ENCODE assay signal across 8 cellular contexts in the genomic region with DNA sequence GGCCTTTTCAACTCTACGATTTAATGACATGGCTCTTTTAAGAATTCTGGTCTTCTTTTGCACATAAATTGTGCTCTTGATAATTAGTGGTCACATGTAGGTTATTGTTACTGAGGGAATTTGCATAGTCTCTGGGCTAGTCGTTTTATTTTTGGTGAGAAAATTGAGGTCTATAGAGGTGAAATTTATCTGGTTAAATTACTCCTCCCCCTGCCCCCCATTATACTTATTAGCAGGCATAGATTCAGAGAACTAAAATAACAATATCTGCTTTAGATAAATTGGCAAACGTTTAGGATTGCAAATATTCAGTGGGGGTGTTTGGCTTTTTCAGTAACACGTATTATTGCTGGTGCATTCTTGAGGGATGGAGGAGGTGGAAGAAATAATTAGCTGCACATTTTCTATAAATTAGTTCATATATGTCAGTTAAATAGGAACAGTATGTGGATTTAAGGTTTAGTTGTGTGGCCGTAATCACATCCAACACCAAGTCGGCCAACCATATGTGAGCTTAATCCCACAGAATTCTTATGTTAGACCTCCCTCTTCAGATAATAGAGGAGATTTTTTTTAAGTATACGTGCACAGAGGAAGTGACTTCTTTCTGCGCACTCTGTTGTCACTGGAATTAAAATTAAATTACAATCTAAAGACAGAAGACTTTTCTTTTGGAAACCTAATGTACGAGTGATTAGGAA. TPM values are rescaled to one million over a fixed set of nuclear protein-coding genes. Genes with fewer than 3 reads are reported as not detected.
DNase-seq lines count a peak whose midpoint lies in the region; ATAC-seq, FAIRE-seq and TF ChIP-seq lines count a peak whose summit lies in the region.

No MANE protein-coding gene starts in this region.

- no peak for DNase-seq in activated T-cell treated with anti-CD3 and anti-CD28 coated beads, Interleukin-2, amount 50 U/mL, for 72 hours
- DNase-seq in activated T-cell treated with anti-CD3 and anti-CD28 coated beads, Interleukin-2, amount 50 U/mL, for 1 hour = no peak
- DNase-seq in astrocyte (ENCODE audit: low read depth) (peak; percentile 34), tibial nerve (ENCODE audit: low spot score in 2 of 2) (no peak), amniotic stem cell (lab: John Stamatoyannopoulos, UW) (no peak), T-helper 9 cell (no peak)

- FAIRE-seq in astrocyte (lab: Jason Lieb, UNC) = peak; percentile 17

- no peaks in the 10 kb centered on the region for H3K9me3 ChIP-seq in astrocyte (ENCODE audit: insufficient read depth, low read depth, low read length)
- no peaks in the 10 kb centered on the region for H3K9me3 ChIP-seq in liver (ENCODE audit: control insufficient read depth in 4 of 4, low read length in 3 of 4)
- no peaks in the 10 kb centered on the region for H3K9me3 ChIP-seq in tibial nerve

- 62% methylated on average over 9 of the region's 9 CpGs for WGBS in liver
- 43 to 48% methylated on average over 9 of the region's 9 CpGs for WGBS in tibial nerve, 2 donors

- peak overlapping the region; percentile 94 for H3K4me2 ChIP-seq in astrocyte (ENCODE audit: low read length)

- TF ChIP-seq POLR2A in tibial nerve (IDR thresholded peaks at IDR 0.05) = no peak

- no peak for TF ChIP-seq EP300 in tibial nerve (IDR thresholded peaks at IDR 0.05)

- H3K27me3 Mint-ChIP-seq in activated T-cell treated with anti-CD3 and anti-CD28 coated beads, Interleukin-2, amount 50 U/mL, for 72 hours (ENCODE audit: low read depth) = peaks cover 64% of the 10 kb centered on the region
- no peaks in the 10 kb centered on the region for H3K27me3 Mint-ChIP-seq in astrocyte (ENCODE audit: low read depth, unreplicated experiment)

- H3K9me3 Mint-ChIP-seq in activated T-cell treated with anti-CD3 and anti-CD28 coated beads, Interleukin-2, amount 50 U/mL, for 72 hours = no peaks in the 10 kb centered on the region
- no peaks in the 10 kb centered on the region for H3K9me3 Mint-ChIP-seq in astrocyte (ENCODE audit: unreplicated experiment)

- no peak for TF ChIP-seq RAD21 in liver (IDR thresholded peaks at IDR 0.05)

- H3K4me1 ChIP-seq in astrocyte (ENCODE audit: insufficient read depth, low read length) = peaks cover 43% of the 10 kb centered on the region
- H3K4me1 ChIP-seq in liver (ENCODE audit: control insufficient read depth in 4 of 4, insufficient read depth in 4 of 4, low read length in 3 of 4) = peaks cover 3 to 31% (median 16%) of the 10 kb centered on the region in 4 donors
- peaks cover 0 to 44% (median 4%) of the 10 kb centered on the region in 4 donors for H3K4me1 ChIP-seq in tibial nerve

- H3K27me3 ChIP-seq in astrocyte (ENCODE audit: insufficient read depth, low read length) = no peaks in the 10 kb centered on the region
- H3K27me3 ChIP-seq in liver (ENCODE audit: control insufficient read depth in 4 of 4, insufficient read depth in 4 of 4, low read length in 3 of 4) = no peaks in the 10 kb centered on the region
- H3K27me3 ChIP-seq in tibial nerve = no peaks in the 10 kb centered on the region

- peaks cover 8% of the 10 kb centered on the region for H3K4me1 Mint-ChIP-seq in activated T-cell treated with anti-CD3 and anti-CD28 coated beads, Interleukin-2, amount 50 U/mL, for 72 hours (ENCODE audit: low read depth)
- peaks cover 33% of the 10 kb centered on the region for H3K4me1 Mint-ChIP-seq in astrocyte (ENCODE audit: low read depth, unreplicated experiment)

- peak overlapping the region; percentile 96 for H3K27ac ChIP-seq in astrocyte (ENCODE audit: low read depth, low read length)
- peak overlapping the region in 1 of 2 donors; percentile 50 for H3K27ac ChIP-seq in liver (ENCODE audit: low read depth in 1 of 2, low read length in 2 of 2)
- peak overlapping the region in 3 of 4 donors; percentile 90 to 95 (median 90) for H3K27ac ChIP-seq in tibial nerve

- no peak overlapping the region for H3K27ac Mint-ChIP-seq in activated T-cell treated with anti-CD3 and anti-CD28 coated beads, Interleukin-2, amount 50 U/mL, for 72 hours
- H3K27ac Mint-ChIP-seq in astrocyte (ENCODE audit: unreplicated experiment) = peak overlapping the region; percentile 97

- H3K4me3 ChIP-seq in astrocyte (ENCODE audit: insufficient read depth, low read depth, low read length) = peak overlapping the region; percentile 95
- peak overlapping the region; percentile 74 to 91 (median 77) for H3K4me3 ChIP-seq in liver (ENCODE audit: low read depth in 1 of 3, low read length in 3 of 3)
- peak overlapping the region; percentile 67 to 83 (median 72) for H3K4me3 ChIP-seq in tibial nerve

- peaks cover 62% of the 10 kb centered on the region for H4K20me1 ChIP-seq in astrocyte (ENCODE audit: insufficient read depth, low read length)

- H3K9ac ChIP-seq in astrocyte (ENCODE audit: low read length) = peak overlapping the region; percentile 99
- H3K9ac ChIP-seq in liver (ENCODE audit: low read depth in 1 of 2, low read length in 2 of 2) = peak overlapping the region in 1 of 2 donors; percentile 65

- H3K36me3 Mint-ChIP-seq in activated T-cell treated with anti-CD3 and anti-CD28 coated beads, Interleukin-2, amount 50 U/mL, for 72 hours (ENCODE audit: insufficient read depth in 2 of 2) = no peaks in the 10 kb centered on the region
- peaks cover 17% of the 10 kb centered on the region for H3K36me3 Mint-ChIP-seq in astrocyte (ENCODE audit: low read depth, unreplicated experiment)

- H3K36me3 ChIP-seq in astrocyte (ENCODE audit: insufficient read depth, low read length) (peaks cover 19% of the 10 kb centered on the region), liver (ENCODE audit: control insufficient read depth in 4 of 4, insufficient read depth in 3 of 4, low read depth in 1 of 4, low read length in 3 of 4) (no peaks in the 10 kb centered on the region), tibial nerve (no peaks in the 10 kb centered on the region)

- no peak for ATAC-seq in activated T-cell treated with anti-CD3 and anti-CD28 coated beads, Interleukin-2, amount 50 U/mL, for 72 hours (replicated peaks in 1 of 2)
- no peak for ATAC-seq in GM21528 (IDR thresholded peaks at IDR 0.05; ENCODE audit: low FRiP score, unreplicated experiment)

- no peak overlapping the region for H2AFZ ChIP-seq in astrocyte (ENCODE audit: low read depth, low read length)

- H3K4me3 Mint-ChIP-seq in activated T-cell treated with anti-CD3 and anti-CD28 coated beads, Interleukin-2, amount 50 U/mL, for 72 hours = peak overlapping the region; percentile 84 to 86
- H3K4me3 Mint-ChIP-seq in astrocyte (ENCODE audit: unreplicated experiment) = peak overlapping the region; percentile 92

- H3K79me2 ChIP-seq in astrocyte (ENCODE audit: insufficient read depth, low read length) = peaks cover 98% of the 10 kb centered on the region

- no peak for TF ChIP-seq CTCF in astrocyte (IDR thresholded peaks at IDR 0.05; ENCODE audit: insufficient read depth, low read depth, low read length)
- TF ChIP-seq CTCF in liver (IDR thresholded peaks at IDR 0.05; ENCODE audit: low read depth, low read length, missing input control) = no peak
- no peak for TF ChIP-seq CTCF in tibial nerve (IDR thresholded peaks at IDR 0.05)

TF ChIP-seq in liver, 16 proteins besides CTCF, POLR2A, EP300 and RAD21 (continues in another document):
- no peak for TF ChIP-seq EGR1 (IDR thresholded peaks at IDR 0.05; ENCODE audit: low read depth in 2 of 2)
- TF ChIP-seq HNF4A (conservative IDR thresholded peaks at IDR 0.05) = no peak
- no peak for TF ChIP-seq JUND (IDR thresholded peaks at IDR 0.05)
- no peak for TF ChIP-seq FOXA1 (IDR thresholded peaks at IDR 0.05)
- TF ChIP-seq FOXA2 (IDR thresholded peaks at IDR 0.05) = no peak
- TF ChIP-seq SP1 (IDR thresholded peaks at IDR 0.05) = no peak
- TF ChIP-seq, protein P1, sequence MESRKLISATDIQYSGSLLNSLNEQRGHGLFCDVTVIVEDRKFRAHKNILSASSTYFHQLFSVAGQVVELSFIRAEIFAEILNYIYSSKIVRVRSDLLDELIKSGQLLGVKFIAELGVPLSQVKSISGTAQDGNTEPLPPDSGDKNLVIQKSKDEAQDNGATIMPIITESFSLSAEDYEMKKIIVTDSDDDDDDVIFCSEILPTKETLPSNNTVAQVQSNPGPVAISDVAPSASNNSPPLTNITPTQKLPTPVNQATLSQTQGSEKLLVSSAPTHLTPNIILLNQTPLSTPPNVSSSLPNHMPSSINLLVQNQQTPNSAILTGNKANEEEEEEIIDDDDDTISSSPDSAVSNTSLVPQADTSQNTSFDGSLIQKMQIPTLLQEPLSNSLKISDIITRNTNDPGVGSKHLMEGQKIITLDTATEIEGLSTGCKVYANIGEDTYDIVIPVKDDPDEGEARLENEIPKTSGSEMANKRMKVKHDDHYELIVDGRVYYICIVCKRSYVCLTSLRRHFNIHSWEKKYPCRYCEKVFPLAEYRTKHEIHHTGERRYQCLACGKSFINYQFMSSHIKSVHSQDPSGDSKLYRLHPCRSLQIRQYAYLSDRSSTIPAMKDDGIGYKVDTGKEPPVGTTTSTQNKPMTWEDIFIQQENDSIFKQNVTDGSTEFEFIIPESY (IDR thresholded peaks at IDR 0.05) = no peak
- TF ChIP-seq NR2F2 (IDR thresholded peaks at IDR 0.05) = no peak
- TF ChIP-seq, protein P2, sequence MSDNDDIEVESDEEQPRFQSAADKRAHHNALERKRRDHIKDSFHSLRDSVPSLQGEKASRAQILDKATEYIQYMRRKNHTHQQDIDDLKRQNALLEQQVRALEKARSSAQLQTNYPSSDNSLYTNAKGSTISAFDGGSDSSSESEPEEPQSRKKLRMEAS (IDR thresholded peaks at IDR 0.05) = no peak
- no peak for TF ChIP-seq HNF4G (IDR thresholded peaks at IDR 0.05)
- TF ChIP-seq GABPA (IDR thresholded peaks at IDR 0.05 in 1 of 2, conservative IDR thresholded peaks at IDR 0.05 in 1 of 2) = no peak
- no peak for TF ChIP-seq TAF1 (conservative IDR thresholded peaks at IDR 0.05)

RNA-seq across cellular contexts. Expression of a gene that starts 1.9 kb away (rescaled TPM):
- total RNA-seq in activated T-cell treated with anti-CD3 and anti-CD28 coated beads, Interleukin-2, amount 50 U/mL, for 72 hours = 10 to 100 TPM; 10.5 to 13.2 TPM
- total RNA-seq in astrocyte (621 and 623 TPM in 2 replicates), liver (10 to 100 TPM; 28.5 to 37.4 TPM), tibial nerve (100 to 1,000 TPM; 111 to 205 (median 176) TPM)
- 10 to 100 TPM; 17.2 to 21.6 TPM for polyA plus RNA-seq in liver

RNA-seq across cellular contexts. Expression of a gene that starts 53.5 kb away (rescaled TPM):
- total RNA-seq in activated T-cell treated with anti-CD3 and anti-CD28 coated beads, Interleukin-2, amount 50 U/mL, for 72 hours = not detected
- total RNA-seq in astrocyte = 6.2 and 6.8 TPM in 2 replicates
- total RNA-seq in liver = 10 to 100 TPM; 10.0 to 30.5 TPM
- polyA plus RNA-seq in liver = 10 to 100 TPM in 1 of 2 donors, 1 to 10 TPM in 1; 2.5 to 10.2 TPM
- under 1 TPM in 2 of 4 donors, not detected in 2; 0.21 to 0.90 TPM for total RNA-seq in tibial nerve
